In genomic region chr1:111399792-111400610, GRCh38 we compare ENCODE assay signal across 7 cellular contexts.
DNase-seq lines count a peak whose midpoint lies in the region; TF ChIP-seq lines count a peak whose summit lies in the region.

No MANE protein-coding gene starts in this region.

- peak; percentile 51 for DNase-seq in DMS114 treated with DMSO at 0.1 percent for 48 hours (lab: John Stamatoyannopoulos, UW; ENCODE audit: unreplicated experiment)
- no peak for DNase-seq in HFF-Myc (ENCODE audit: extremely low read depth, low read depth)
- DNase-seq in adipocyte (ENCODE audit: low read depth), result peak; percentile 90
- DNase-seq in iPS-NIHi7 (ENCODE audit: extremely low spot score), result peak; percentile 64
- DNase-seq in stimulated activated CD4-positive, alpha-beta T cell treated with anti-CD3 and anti-CD28 coated beads, Interleukin-4, amount 100 ng/mL, for 4 hours, result peak; percentile 13 to 25
- no peak for DNase-seq in islet precursor cell

- H3K36me3 ChIP-seq in OCI-LY3 (replicated peaks; ENCODE audit: low read depth, low read length), result no peaks in the 10 kb centered on the region
- no peaks in the 10 kb centered on the region for H3K36me3 ChIP-seq in adipocyte (ENCODE audit: control insufficient read depth, insufficient read depth, low read length, severe bottlenecking)

- no peak overlapping the region for H3K27ac ChIP-seq in OCI-LY3 (ENCODE audit: low read length)

- TF ChIP-seq CTCF in HFF-Myc (IDR thresholded peaks at IDR 0.05; ENCODE audit: low read depth, low read length, missing control alignments) (peak; percentile 63), OCI-LY3 (IDR thresholded peaks at IDR 0.05; ENCODE audit: low read depth, low read length) (peak; percentile 62)

- H3K79me2 ChIP-seq in OCI-LY3 (ENCODE audit: low read length), result no peaks in the 10 kb centered on the region

- H3K9me3 ChIP-seq in OCI-LY3 (ENCODE audit: insufficient read depth, low read length) (no peaks in the 10 kb centered on the region), adipocyte (ENCODE audit: control insufficient read depth, low read length) (peaks cover 3% of the 10 kb centered on the region)

- H3K9ac ChIP-seq in OCI-LY3 (ENCODE audit: low read length) (peak overlapping the region; percentile 36), adipocyte (ENCODE audit: low read length) (peak overlapping the region; percentile 2)

- H3K27me3 ChIP-seq in OCI-LY3 (ENCODE audit: low read depth, low read length) (peaks cover 11% of the 10 kb centered on the region), adipocyte (replicated peaks; ENCODE audit: control insufficient read depth, insufficient read depth, low read length) (no peaks in the 10 kb centered on the region)

- H4K20me1 ChIP-seq in OCI-LY3 (ENCODE audit: insufficient read depth, low read length), result no peaks in the 10 kb centered on the region

- H3K4me2 ChIP-seq in OCI-LY3 (ENCODE audit: low read length), result peak overlapping the region; percentile 85

- H3K4me3 ChIP-seq in HFF-Myc (replicated peaks; ENCODE audit: low read depth, low read length) (no peak overlapping the region), OCI-LY3 (ENCODE audit: low read length) (peak overlapping the region; percentile 70), adipocyte (ENCODE audit: low read length) (no peak overlapping the region)

- peak overlapping the region; percentile 95 for H2AFZ ChIP-seq in OCI-LY3 (ENCODE audit: low read depth, low read length)

- H3K4me1 ChIP-seq in OCI-LY3 (ENCODE audit: low read length) (peaks cover 18% of the 10 kb centered on the region), adipocyte (ENCODE audit: control insufficient read depth, insufficient read depth, low read length) (peaks cover 17% of the 10 kb centered on the region)

Comparison
In these comparisons a context has a peak if more than half of its experiments do, and no peak if none do; other contexts are left out.
1. DNase-seq: peak in DMS114 treated with DMSO at 0.1 percent for 48 hours (single experiment), adipocyte (single experiment), iPS-NIHi7 (single experiment) and stimulated activated CD4-positive, alpha-beta T cell treated with anti-CD3 and anti-CD28 coated beads, Interleukin-4, amount 100 ng/mL, for 4 hours (2 of 2); none in HFF-Myc (single experiment) and islet precursor cell (single experiment).